8 cellular contexts compared by ENCODE assay signal in genomic region chr7:93147358-93147757, GRCh38.
DNase-seq lines count a peak whose midpoint lies in the region; ATAC-seq and TF ChIP-seq lines count a peak whose summit lies in the region.

No MANE protein-coding gene starts in this region.

- H3K27ac ChIP-seq in SU-DHL-6 (ENCODE audit: low read depth, low read length): no peak overlapping the region
- peak overlapping the region; percentile 37 for H3K27ac ChIP-seq in brain microvascular endothelial cell

- H3K27me3 Mint-ChIP-seq in memory B cell: no peaks in the 10 kb centered on the region

- DNase-seq in AML-193 (lab: John Stamatoyannopoulos, UW): peak; percentile 34 to 47
- DNase-seq in brain microvascular endothelial cell: peak; percentile 45
- DNase-seq in memory B cell (ENCODE audit: low spot score in 2 of 2): no peak
- peak; percentile 9 for DNase-seq in stimulated activated naive CD4-positive, alpha-beta T cell treated with Interleukin-2 at 50 U/mL for 16 hours (lab: John Stamatoyannopoulos, UW)
- DNase-seq in COLO668 (lab: John Stamatoyannopoulos, UW; ENCODE audit: unreplicated experiment): no peak

- no peaks in the 10 kb centered on the region for H3K9me3 ChIP-seq in SU-DHL-6 (ENCODE audit: insufficient read depth, low read length)

- H3K9me2 ChIP-seq in SU-DHL-6 (replicated peaks; ENCODE audit: insufficient read depth, low read length): no peaks in the 10 kb centered on the region

- ATAC-seq in GM19043 (IDR thresholded peaks at IDR 0.05; ENCODE audit: low read depth, unreplicated experiment): peak; percentile 83
- ATAC-seq in HG03342 (IDR thresholded peaks at IDR 0.05; ENCODE audit: unreplicated experiment): peak; percentile 74
- peak; percentile 62 for ATAC-seq in memory B cell (ENCODE audit: low read depth)

- peaks cover 15% of the 10 kb centered on the region for H3K36me3 Mint-ChIP-seq in memory B cell

- no peak for TF ChIP-seq CTCF in SU-DHL-6 (IDR thresholded peaks at IDR 0.05; ENCODE audit: insufficient read depth, low read length, poor library complexity, severe bottlenecking)
- TF ChIP-seq CTCF in brain microvascular endothelial cell (IDR thresholded peaks at IDR 0.05; ENCODE audit: low read depth, low read length, missing control alignments): no peak

- peaks cover 41% of the 10 kb centered on the region for H3K4me1 Mint-ChIP-seq in memory B cell

- no peak overlapping the region for H2AFZ ChIP-seq in SU-DHL-6 (ENCODE audit: low read depth, low read length, severe bottlenecking)

- H3K4me2 ChIP-seq in SU-DHL-6 (ENCODE audit: low read depth, low read length, poor library complexity, severe bottlenecking): peak overlapping the region; percentile 34

- no peak overlapping the region for H3K9ac ChIP-seq in SU-DHL-6 (ENCODE audit: low read length)

- no peaks in the 10 kb centered on the region for H3F3A ChIP-seq in SU-DHL-6 (ENCODE audit: insufficient read depth)

- no peaks in the 10 kb centered on the region for H3K36me3 ChIP-seq in SU-DHL-6 (ENCODE audit: low read length)
- H3K36me3 ChIP-seq in brain microvascular endothelial cell (replicated peaks): no peaks in the 10 kb centered on the region

- peak overlapping the region; percentile 90 for H3K4me3 Mint-ChIP-seq in memory B cell

- H3K79me2 ChIP-seq in SU-DHL-6 (ENCODE audit: insufficient read depth, low read length): no peaks in the 10 kb centered on the region

- peak overlapping the region; percentile 95 for H3K27ac Mint-ChIP-seq in memory B cell

- in situ Hi-C loops in brain microvascular endothelial cell (cut with HindIII; ENCODE audit: low pct_ligation_motif_present, low sequenced_read_pairs): no loop called here

- H3K9me3 Mint-ChIP-seq in memory B cell: no peaks in the 10 kb centered on the region

- no peaks in the 10 kb centered on the region for H4K20me1 ChIP-seq in SU-DHL-6 (ENCODE audit: low read depth, low read length)

- H3K27me3 ChIP-seq in SU-DHL-6 (ENCODE audit: low read length) (no peaks in the 10 kb centered on the region), brain microvascular endothelial cell (replicated peaks) (no peaks in the 10 kb centered on the region)

- H3K4me3 ChIP-seq in SU-DHL-6 (ENCODE audit: insufficient read depth, low read length, poor library complexity, severe bottlenecking) (peak overlapping the region; percentile 10), brain microvascular endothelial cell (ENCODE audit: low read depth, low read length) (peak overlapping the region; percentile 16)

Comparison
In these comparisons a context has a peak if more than half of its experiments do, and no peak if none do; other contexts are left out.
1. DNase-seq: peak in AML-193 (2 of 2), brain microvascular endothelial cell (single experiment) and stimulated activated naive CD4-positive, alpha-beta T cell treated with Interleukin-2 at 50 U/mL for 16 hours (single experiment); none in memory B cell (0 of 2) and COLO668 (single experiment).
2. Peak in every context shown above with its lines, with median percentiles within 50 percentile points of each other: ATAC-seq.